ENCODE assay signal across 8 cellular contexts in genomic region chr19:42282810-42283247, GRCh38. TPM values are rescaled to one million over a fixed set of nuclear protein-coding genes. Genes with fewer than 3 reads are reported as not detected.
DNase-seq lines count a peak whose midpoint lies in the region; ATAC-seq and TF ChIP-seq lines count a peak whose summit lies in the region.

No MANE protein-coding gene starts in this region.

- no peak for TF ChIP-seq CTCF in lung (IDR thresholded peaks at IDR 0.05; ENCODE audit: control extremely low read depth, extremely low read depth)
- no peak for TF ChIP-seq CTCF in tibial nerve (IDR thresholded peaks at IDR 0.05)

- H3K36me3 Mint-ChIP-seq in activated naive CD4-positive, alpha-beta T cell treated with anti-CD3 and anti-CD28 coated beads, Interleukin-2, amount 50 U/mL, for 24 hours: no peaks in the 10 kb centered on the region
- peaks cover 4% of the 10 kb centered on the region for H3K36me3 Mint-ChIP-seq in activated naive CD8-positive, alpha-beta T cell treated with anti-CD3 and anti-CD28 coated beads for 36 hours
- peaks cover 5% of the 10 kb centered on the region for H3K36me3 Mint-ChIP-seq in activated T-helper 1 cell treated with anti-CD3 and anti-CD28 coated beads, Interleukin-12 subunit alpha, Interleukin-12 subunit beta, Interleukin-2, Interleukin-4 antibody, amounts not matched to agents 30 ng/mL and 10 ng/mL and 1 ng/mL, durations not matched to agents 14 hours and 24 hours and 36 hours (ENCODE audit: low read depth)

- H3K27me3 ChIP-seq in lung (ENCODE audit: control insufficient read depth, insufficient read depth): no peaks in the 10 kb centered on the region
- H3K27me3 ChIP-seq in tibial nerve: no peaks in the 10 kb centered on the region

- peaks cover 51% of the 10 kb centered on the region for H3K4me1 Mint-ChIP-seq in activated naive CD4-positive, alpha-beta T cell treated with anti-CD3 and anti-CD28 coated beads, Interleukin-2, amount 50 U/mL, for 24 hours
- peaks cover 43% of the 10 kb centered on the region for H3K4me1 Mint-ChIP-seq in activated naive CD8-positive, alpha-beta T cell treated with anti-CD3 and anti-CD28 coated beads for 36 hours
- peaks cover 50% of the 10 kb centered on the region for H3K4me1 Mint-ChIP-seq in activated T-helper 1 cell treated with anti-CD3 and anti-CD28 coated beads, Interleukin-12 subunit alpha, Interleukin-12 subunit beta, Interleukin-2, Interleukin-4 antibody, amounts not matched to agents 30 ng/mL and 10 ng/mL and 1 ng/mL, durations not matched to agents 14 hours and 24 hours and 36 hours (ENCODE audit: low read depth)

- H3K4me1 ChIP-seq in lung (ENCODE audit: control insufficient read depth in 2 of 2, insufficient read depth in 2 of 2, low read length in 2 of 2): peaks cover 32 to 49% of the 10 kb centered on the region in 2 donors
- peaks cover 3 to 74% (median 67%) of the 10 kb centered on the region in 4 donors for H3K4me1 ChIP-seq in tibial nerve

- H3K27ac ChIP-seq in lung (ENCODE audit: low read depth in 1 of 2, low read length in 1 of 2) (peak overlapping the region; percentile 86 to 95), tibial nerve (peak overlapping the region; percentile 96 to 99 (median 97))

- H3K36me3 ChIP-seq in lung (ENCODE audit: control insufficient read depth in 2 of 2, insufficient read depth in 2 of 2, low read length in 2 of 2): peaks cover 0 to 12% of the 10 kb centered on the region in 2 donors
- H3K36me3 ChIP-seq in tibial nerve: peaks cover 0 to 11% (median 4%) of the 10 kb centered on the region in 3 donors

- no peaks in the 10 kb centered on the region for H3K9me3 Mint-ChIP-seq in activated naive CD4-positive, alpha-beta T cell treated with anti-CD3 and anti-CD28 coated beads, Interleukin-2, amount 50 U/mL, for 24 hours
- H3K9me3 Mint-ChIP-seq in activated naive CD8-positive, alpha-beta T cell treated with anti-CD3 and anti-CD28 coated beads for 36 hours: no peaks in the 10 kb centered on the region
- no peaks in the 10 kb centered on the region for H3K9me3 Mint-ChIP-seq in activated T-helper 1 cell treated with anti-CD3 and anti-CD28 coated beads, Interleukin-12 subunit alpha, Interleukin-12 subunit beta, Interleukin-2, Interleukin-4 antibody, amounts not matched to agents 30 ng/mL and 10 ng/mL and 1 ng/mL, durations not matched to agents 14 hours and 24 hours and 36 hours

- H3K4me3 Mint-ChIP-seq in activated naive CD4-positive, alpha-beta T cell treated with anti-CD3 and anti-CD28 coated beads, Interleukin-2, amount 50 U/mL, for 24 hours: peak overlapping the region; percentile 76
- peak overlapping the region; percentile 48 for H3K4me3 Mint-ChIP-seq in activated naive CD8-positive, alpha-beta T cell treated with anti-CD3 and anti-CD28 coated beads for 36 hours
- no peak overlapping the region for H3K4me3 Mint-ChIP-seq in activated T-helper 1 cell treated with anti-CD3 and anti-CD28 coated beads, Interleukin-12 subunit alpha, Interleukin-12 subunit beta, Interleukin-2, Interleukin-4 antibody, amounts not matched to agents 30 ng/mL and 10 ng/mL and 1 ng/mL, durations not matched to agents 14 hours and 24 hours and 36 hours

- intact Hi-C loops in activated T-helper 1 cell treated with anti-CD3 and anti-CD28 coated beads, Interleukin-12 subunit alpha, Interleukin-12 subunit beta, Interleukin-2, Interleukin-4 antibody, amounts not matched to agents 30 ng/mL and 10 ng/mL and 1 ng/mL, durations not matched to agents 14 hours and 24 hours and 36 hours (cut with micrococcal nuclease): loop anchor here (1.0 to 5.0 kb wide), 12 partner anchors 15 to 206 kb away; partner anchors contain the start of genes DEDD2, ERF, MEGF8 and PAFAH1B3

- no peak for TF ChIP-seq EP300 in tibial nerve (IDR thresholded peaks at IDR 0.05)

- WGBS in lung, 2 donors: 35 to 42% methylated on average over 5 of the region's 5 CpGs
- 24 to 25% methylated on average over 4 to 5 of the region's 5 CpGs for WGBS in tibial nerve, 2 donors

- no peak overlapping the region for H3K4me3 ChIP-seq in lung
- peak overlapping the region in 2 of 4 donors; percentile 54 to 72 for H3K4me3 ChIP-seq in tibial nerve

- no peak overlapping the region for H3K27ac Mint-ChIP-seq in activated naive CD4-positive, alpha-beta T cell treated with anti-CD3 and anti-CD28 coated beads, Interleukin-2, amount 50 U/mL, for 24 hours
- peak overlapping the region; percentile 87 for H3K27ac Mint-ChIP-seq in activated naive CD8-positive, alpha-beta T cell treated with anti-CD3 and anti-CD28 coated beads for 36 hours
- no peak overlapping the region for H3K27ac Mint-ChIP-seq in activated T-helper 1 cell treated with anti-CD3 and anti-CD28 coated beads, Interleukin-12 subunit alpha, Interleukin-12 subunit beta, Interleukin-2, Interleukin-4 antibody, amounts not matched to agents 30 ng/mL and 10 ng/mL and 1 ng/mL, durations not matched to agents 14 hours and 24 hours and 36 hours

- no peak for DNase-seq in activated naive CD4-positive, alpha-beta T cell (lab: John Stamatoyannopoulos, UW)
- DNase-seq in activated naive CD8-positive, alpha-beta T cell treated with anti-CD3 and anti-CD28 coated beads for 36 hours: no peak
- DNase-seq in lung (ENCODE audit: low spot score) (no peak), tibial nerve (ENCODE audit: low spot score in 2 of 2) (no peak), DMS 273 treated with DMSO at 0.1 percent for 48 hours (lab: John Stamatoyannopoulos, UW) (no peak)
- DNase-seq in activated T-helper 1 cell treated with anti-CD3 and anti-CD28 coated beads, Interleukin-12 subunit alpha, Interleukin-12 subunit beta, Interleukin-2, Interleukin-4 antibody, amounts not matched to agents 30 ng/mL and 10 ng/mL and 1 ng/mL, durations not matched to agents 14 hours and 24 hours and 36 hours (ENCODE audit: low spot score): no peak

- H3K9me3 ChIP-seq in lung (ENCODE audit: control insufficient read depth in 2 of 2, insufficient read depth in 1 of 2, low read length in 1 of 2) (no peaks in the 10 kb centered on the region), tibial nerve (no peaks in the 10 kb centered on the region)

- H3K27me3 Mint-ChIP-seq in activated naive CD4-positive, alpha-beta T cell treated with anti-CD3 and anti-CD28 coated beads, Interleukin-2, amount 50 U/mL, for 24 hours: no peaks in the 10 kb centered on the region
- no peaks in the 10 kb centered on the region for H3K27me3 Mint-ChIP-seq in activated naive CD8-positive, alpha-beta T cell treated with anti-CD3 and anti-CD28 coated beads for 36 hours
- no peaks in the 10 kb centered on the region for H3K27me3 Mint-ChIP-seq in activated T-helper 1 cell treated with anti-CD3 and anti-CD28 coated beads, Interleukin-12 subunit alpha, Interleukin-12 subunit beta, Interleukin-2, Interleukin-4 antibody, amounts not matched to agents 30 ng/mL and 10 ng/mL and 1 ng/mL, durations not matched to agents 14 hours and 24 hours and 36 hours (ENCODE audit: insufficient read depth)

- no peak for TF ChIP-seq POLR2A in tibial nerve (IDR thresholded peaks at IDR 0.05)

- ATAC-seq in lung (ENCODE audit: insufficient read depth, low FRiP score) (no peak), HG03095 (IDR thresholded peaks at IDR 0.05; ENCODE audit: unreplicated experiment) (no peak)

RNA-seq across cellular contexts. Expression of gene CIC, which starts 13.8 kb away (rescaled TPM):
- 10 to 100 TPM; 43.8 to 50.4 TPM for total RNA-seq in activated naive CD8-positive, alpha-beta T cell treated with anti-CD3 and anti-CD28 coated beads for 36 hours
- 10 to 100 TPM; 31.2 to 84.5 TPM for total RNA-seq in lung
- 10 to 100 TPM; 38.2 to 43.0 TPM for polyA plus RNA-seq in lung
- total RNA-seq in tibial nerve: 10 to 100 TPM; 27.0 to 74.1 (median 41.3) TPM
- total RNA-seq in activated T-helper 1 cell treated with anti-CD3 and anti-CD28 coated beads, Interleukin-12 subunit alpha, Interleukin-12 subunit beta, Interleukin-2, Interleukin-4 antibody, amounts not matched to agents 30 ng/mL and 10 ng/mL and 1 ng/mL, durations not matched to agents 14 hours and 24 hours and 36 hours: 66.9 and 68.0 TPM in 2 replicates

RNA-seq across cellular contexts. Expression of gene PRR19, which starts 19.1 kb away (rescaled TPM):
- under 1 TPM; 0.52 to 0.92 TPM for total RNA-seq in activated naive CD8-positive, alpha-beta T cell treated with anti-CD3 and anti-CD28 coated beads for 36 hours
- total RNA-seq in lung (1 to 10 TPM in 1 of 2 donors, under 1 TPM in 1; 0.23 to 1.0 TPM), tibial nerve (under 1 TPM in 2 of 4 donors, not detected in 2; 0.30 to 0.44 TPM)
- under 1 TPM; 0.63 to 0.92 TPM for polyA plus RNA-seq in lung
- total RNA-seq in activated T-helper 1 cell treated with anti-CD3 and anti-CD28 coated beads, Interleukin-12 subunit alpha, Interleukin-12 subunit beta, Interleukin-2, Interleukin-4 antibody, amounts not matched to agents 30 ng/mL and 10 ng/mL and 1 ng/mL, durations not matched to agents 14 hours and 24 hours and 36 hours: 1.0 and 1.4 TPM in 2 replicates

RNA-seq across cellular contexts. Expression of gene PAFAH1B3, which starts 19.6 kb away (rescaled TPM):
- total RNA-seq in activated naive CD8-positive, alpha-beta T cell treated with anti-CD3 and anti-CD28 coated beads for 36 hours: 10 to 100 TPM; 38.1 to 38.4 TPM
- total RNA-seq in lung: 10 to 100 TPM; 30.1 to 30.6 TPM
- 10 to 100 TPM; 27.2 to 33.0 TPM for polyA plus RNA-seq in lung
- total RNA-seq in tibial nerve: 1 to 10 TPM; 3.8 to 9.0 (median 8.1) TPM
- 48.7 and 50.1 TPM in 2 replicates for total RNA-seq in activated T-helper 1 cell treated with anti-CD3 and anti-CD28 coated beads, Interleukin-12 subunit alpha, Interleukin-12 subunit beta, Interleukin-2, Interleukin-4 antibody, amounts not matched to agents 30 ng/mL and 10 ng/mL and 1 ng/mL, durations not matched to agents 14 hours and 24 hours and 36 hours

RNA-seq across cellular contexts. Expression of gene ERF, which starts 27.9 kb away (rescaled TPM):
- 10 to 100 TPM; 62.9 to 66.0 TPM for total RNA-seq in activated naive CD8-positive, alpha-beta T cell treated with anti-CD3 and anti-CD28 coated beads for 36 hours
- 10 to 100 TPM; 24.2 to 53.6 TPM for total RNA-seq in lung
- 10 to 100 TPM; 35.2 to 50.8 TPM for polyA plus RNA-seq in lung
- total RNA-seq in tibial nerve: 10 to 100 TPM; 30.4 to 42.6 (median 35.1) TPM
- total RNA-seq in activated T-helper 1 cell treated with anti-CD3 and anti-CD28 coated beads, Interleukin-12 subunit alpha, Interleukin-12 subunit beta, Interleukin-2, Interleukin-4 antibody, amounts not matched to agents 30 ng/mL and 10 ng/mL and 1 ng/mL, durations not matched to agents 14 hours and 24 hours and 36 hours: 71.9 and 78.4 TPM in 2 replicates

RNA-seq across cellular contexts. Expression of gene TMEM145, which starts 30.3 kb away (rescaled TPM):
- total RNA-seq in activated naive CD8-positive, alpha-beta T cell treated with anti-CD3 and anti-CD28 coated beads for 36 hours: 1 to 10 TPM; 1.1 to 3.2 TPM
- total RNA-seq in lung (under 1 TPM in 1 of 2 donors, not detected in 1; 0.95 TPM), tibial nerve (under 1 TPM in 1 of 4 donors, not detected in 3; 0.20 TPM)
- polyA plus RNA-seq in lung: under 1 TPM; 0.12 to 0.40 TPM
- 0.56 and 2.1 TPM in 2 replicates for total RNA-seq in activated T-helper 1 cell treated with anti-CD3 and anti-CD28 coated beads, Interleukin-12 subunit alpha, Interleukin-12 subunit beta, Interleukin-2, Interleukin-4 antibody, amounts not matched to agents 30 ng/mL and 10 ng/mL and 1 ng/mL, durations not matched to agents 14 hours and 24 hours and 36 hours
